In the genomic region with DNA sequence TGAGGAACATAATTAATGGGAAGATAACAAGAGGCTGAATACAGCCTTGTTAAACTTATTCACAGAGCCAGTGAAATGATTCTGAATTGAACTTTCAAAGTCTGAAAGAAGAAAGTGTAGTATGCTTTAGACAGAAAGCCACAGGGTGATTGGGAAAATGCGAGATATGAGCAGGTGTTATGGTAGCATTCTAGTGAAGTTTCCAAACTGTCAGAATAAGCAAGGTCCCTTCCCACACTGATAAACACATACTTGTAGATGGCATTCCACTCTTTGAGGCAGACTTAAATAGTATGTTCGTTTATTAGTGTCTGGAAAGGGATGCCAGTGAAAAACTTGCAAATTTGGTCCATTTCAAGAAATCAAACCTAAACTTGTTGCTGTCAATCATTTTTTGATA, we compare ENCODE assay signal across 21 cellular contexts.
"Had no signal": no experiment of that assay in that cellular context is flagged by ENCODE, and none has a peak within 500 bp of the region (broad histone marks: within the 10 kb centered on the region; RNA-seq: fewer than 3 reads in every experiment).

No MANE protein-coding gene starts in this region.

- DNase-seq: activated CD4-positive, alpha-beta memory T cell treated with anti-CD3 and anti-CD28 coated beads for 36 hours; activated CD4-positive, alpha-beta T cell treated with anti-CD3 and anti-CD28 coated beads for 1 hour; activated CD4-positive, alpha-beta T cell treated with anti-CD3 and anti-CD28 coated beads, Interleukin-2, amount 10 ng/mL, durations not matched to agents 7 days and 5 days; activated CD8-positive, alpha-beta memory T cell treated with anti-CD3 and anti-CD28 coated beads for 24 hours; activated gamma-delta T cell; activated naive CD4-positive, alpha-beta T cell treated with anti-CD3 and anti-CD28 coated beads for 36 hours; activated T-cell treated with anti-CD3 and anti-CD28 coated beads for 4 hours; activated T-cell treated with anti-CD3 and anti-CD28 coated beads, Interleukin-2, amount 50 U/mL, for 48 hours; cerebellar nuclear complex; NCI-H1105 treated with DMSO at 0.1 percent for 48 hours; NCI-H1436 treated with DMSO at 0.1 percent for 48 hours; NCI-H187; NCI-H2081; NCI-H446; NCI-H524; PC-3; SHP77 treated with DMSO at 0.1 percent for 48 hours had no signal

- H3K36me3 Mint-ChIP-seq: activated CD4-positive, alpha-beta memory T cell treated with anti-CD3 and anti-CD28 coated beads for 36 hours; activated naive CD8-positive, alpha-beta T cell; WTC11 had no signal

- H3K27ac Mint-ChIP-seq: activated CD4-positive, alpha-beta memory T cell treated with anti-CD3 and anti-CD28 coated beads for 36 hours; activated CD4-positive, alpha-beta T cell treated with anti-CD3 and anti-CD28 coated beads, Interleukin-2, amount 10 ng/mL, durations not matched to agents 7 days and 5 days; activated naive CD4-positive, alpha-beta T cell treated with anti-CD3 and anti-CD28 coated beads for 36 hours; activated naive CD8-positive, alpha-beta T cell; activated T-helper 17 cell treated with anti-CD3 and anti-CD28 coated beads, Interleukin-2, amount 50 U/mL, for 72 hours; T-helper 1 cell treated with Interleukin-12 subunit alpha and Interleukin-12 subunit beta and Interleukin-4 antibody, amounts not matched to agents 30 μg/mL and 1 μg/mL, for 36 hours; WTC11 had no signal

- H3K4me3 Mint-ChIP-seq: activated CD4-positive, alpha-beta memory T cell treated with anti-CD3 and anti-CD28 coated beads for 36 hours; activated CD4-positive, alpha-beta T cell treated with anti-CD3 and anti-CD28 coated beads, Interleukin-2, amount 10 ng/mL, durations not matched to agents 7 days and 5 days; activated naive CD4-positive, alpha-beta T cell treated with anti-CD3 and anti-CD28 coated beads for 36 hours; activated naive CD8-positive, alpha-beta T cell; activated T-helper 17 cell treated with anti-CD3 and anti-CD28 coated beads, Interleukin-2, amount 50 U/mL, for 72 hours; T-helper 1 cell treated with Interleukin-12 subunit alpha and Interleukin-12 subunit beta and Interleukin-4 antibody, amounts not matched to agents 30 μg/mL and 1 μg/mL, for 36 hours; WTC11 had no signal

- H3K27me3 Mint-ChIP-seq: activated naive CD8-positive, alpha-beta T cell had no signal

- H3K4me1 Mint-ChIP-seq: activated CD4-positive, alpha-beta T cell treated with anti-CD3 and anti-CD28 coated beads, Interleukin-2, amount 10 ng/mL, durations not matched to agents 7 days and 5 days; activated T-helper 17 cell treated with anti-CD3 and anti-CD28 coated beads, Interleukin-2, amount 50 U/mL, for 72 hours had no signal

- H3K9me3 Mint-ChIP-seq: activated CD4-positive, alpha-beta memory T cell treated with anti-CD3 and anti-CD28 coated beads for 36 hours; activated CD4-positive, alpha-beta T cell treated with anti-CD3 and anti-CD28 coated beads, Interleukin-2, amount 10 ng/mL, durations not matched to agents 7 days and 5 days; activated naive CD4-positive, alpha-beta T cell treated with anti-CD3 and anti-CD28 coated beads for 36 hours; activated T-helper 17 cell treated with anti-CD3 and anti-CD28 coated beads, Interleukin-2, amount 50 U/mL, for 72 hours; T-helper 1 cell treated with Interleukin-12 subunit alpha and Interleukin-12 subunit beta and Interleukin-4 antibody, amounts not matched to agents 30 μg/mL and 1 μg/mL, for 36 hours; WTC11 had no signal

- ATAC-seq: activated T-helper 17 cell treated with anti-CD3 and anti-CD28 coated beads, Interleukin-2, amount 50 U/mL, for 72 hours; PC-3; WTC11 had no signal
